9 cellular contexts compared by ENCODE assay signal in the genomic region with DNA sequence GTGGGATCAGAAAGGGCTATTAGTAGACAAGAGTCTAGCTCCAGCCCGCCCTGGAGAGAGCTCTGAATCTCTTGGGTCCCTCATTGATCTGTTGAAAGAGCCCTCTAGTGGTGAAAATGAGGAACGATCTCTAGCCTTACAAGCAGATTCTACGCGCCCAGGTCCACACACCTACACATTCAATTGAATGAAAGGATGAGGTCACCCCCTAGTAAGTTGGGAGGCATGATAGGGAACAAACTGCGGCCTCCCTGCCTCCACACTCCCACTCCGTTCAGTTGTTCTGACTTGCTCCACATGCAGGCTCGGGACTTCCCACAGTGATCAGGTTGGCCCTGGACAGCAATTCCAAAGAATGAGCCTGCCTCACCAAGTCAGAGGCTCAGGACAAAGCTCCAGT. TPM values are rescaled to one million over a fixed set of nuclear protein-coding genes. Genes with fewer than 3 reads are reported as not detected.
DNase-seq lines count a peak whose midpoint lies in the region; ATAC-seq and TF ChIP-seq lines count a peak whose summit lies in the region.
"Had no signal": no experiment of that assay in that cellular context is flagged by ENCODE, and none has a peak within 500 bp of the region (broad histone marks: within the 10 kb centered on the region; RNA-seq: fewer than 3 reads in every experiment).

No MANE protein-coding gene starts in this region.

- no peak overlapping the region for H3K4me3 ChIP-seq in OCI-LY1 (ENCODE audit: low read depth, low read length, poor library complexity, severe bottlenecking)
- no peak overlapping the region for H3K4me3 ChIP-seq in heart left ventricle
- H3K4me3 ChIP-seq in retinal pigment epithelial cell (ENCODE audit: low read length), result no peak overlapping the region

- WGBS in heart left ventricle, 4 donors, result 8 to 19% (median 11%) methylated on average over 7 of the region's 7 CpGs

- no peaks in the 10 kb centered on the region for H3K4me1 ChIP-seq in OCI-LY1 (ENCODE audit: insufficient read depth, low read length, severe bottlenecking)
- H3K4me1 ChIP-seq in heart left ventricle, result no peaks in the 10 kb centered on the region

- ATAC-seq in HG02678 (IDR thresholded peaks at IDR 0.05; ENCODE audit: unreplicated experiment) (peak; percentile 51), heart left ventricle (peak in 3 of 4 donors; percentile 55 to 63 (median 62)), HG02973 (IDR thresholded peaks at IDR 0.05; ENCODE audit: unreplicated experiment) (no peak)

- no peaks in the 10 kb centered on the region for H3K27me3 ChIP-seq in OCI-LY1 (ENCODE audit: insufficient read depth, low read length)
- peaks cover 2 to 48% (median 40%) of the 10 kb centered on the region in 9 donors for H3K27me3 ChIP-seq in heart left ventricle

- intact Hi-C loops in heart left ventricle (cut with DNase I), result loop anchor here (1.0 to 10.0 kb wide), 11 partner anchors 181 to 254 kb away; no protein-coding TSS in a partner anchor
- intact Hi-C loops in posterior vena cava (cut with DNase I), result loop anchor here in 1 of 2 donors (10.0 kb wide), 1 partner anchor 208 kb away; no protein-coding TSS in a partner anchor

- H3K9ac ChIP-seq in OCI-LY1 (ENCODE audit: low read length), result no peak overlapping the region

- H4K20me1 ChIP-seq in OCI-LY1 (ENCODE audit: insufficient read depth, low read length), result no peaks in the 10 kb centered on the region

- DNase-seq in DMS114 treated with DMSO at 0.1 percent for 48 hours (lab: John Stamatoyannopoulos, UW; ENCODE audit: unreplicated experiment) (peak; percentile 29), heart left ventricle (peak in 1 of 5 donors; percentile 19), retinal pigment epithelial cell (ENCODE audit: low read depth) (no peak), posterior vena cava (ENCODE audit: low spot score) (no peak)
- DNase-seq in activated gamma-delta T cell treated with anti-CD3 and anti-CD28 coated beads, Interleukin-2, amount 50 U/mL, for 16 hours (ENCODE audit: low read depth), result peak; percentile 7

- H3K27ac ChIP-seq in OCI-LY1 (ENCODE audit: low read depth, low read length, poor library complexity, severe bottlenecking) (no peak overlapping the region), heart left ventricle (no peak overlapping the region)

- H3K9me2 ChIP-seq in OCI-LY1 (ENCODE audit: low read depth, low read length), result no peaks in the 10 kb centered on the region

- no peak overlapping the region for H2AFZ ChIP-seq in OCI-LY1 (ENCODE audit: low read length)

- TF ChIP-seq CTCF in OCI-LY1 (IDR thresholded peaks at IDR 0.05; ENCODE audit: low read length) (peak; percentile 72), heart left ventricle (IDR thresholded peaks at IDR 0.05) (peak; percentile 49 to 71 (median 66)), retinal pigment epithelial cell (conservative IDR thresholded peaks at IDR 0.05; ENCODE audit: low read depth, low read length) (peak; percentile 75)

- H3K4me2 ChIP-seq in OCI-LY1 (ENCODE audit: low read length), result no peak overlapping the region

- no peaks in the 10 kb centered on the region for H3K79me2 ChIP-seq in OCI-LY1 (ENCODE audit: insufficient read depth, low read length)

- H3F3A ChIP-seq in OCI-LY1 (ENCODE audit: insufficient read depth, low read length), result no peaks in the 10 kb centered on the region

- H3K36me3 ChIP-seq in OCI-LY1 (ENCODE audit: insufficient read depth, low read length) (no peaks in the 10 kb centered on the region), heart left ventricle (no peaks in the 10 kb centered on the region)

- no peak for TF ChIP-seq POLR2A in heart left ventricle (IDR thresholded peaks at IDR 0.05)

- H3K9me3 ChIP-seq in OCI-LY1 (ENCODE audit: low read length) (no peaks in the 10 kb centered on the region), heart left ventricle (no peaks in the 10 kb centered on the region)

RNA-seq across cellular contexts. Expression of a gene that starts 2.9 kb away (rescaled TPM):
- total RNA-seq in heart left ventricle, result not detected
- not detected for polyA plus RNA-seq in heart left ventricle
- total RNA-seq in posterior vena cava, result not detected
- total RNA-seq: T-helper 1 cell treated with Interleukin-12 subunit alpha and Interleukin-12 subunit beta and Interleukin-4 antibody, amounts not matched to agents 30 ng/mL and 1 ng/mL, for 36 hours had no signal

Comparison
In these comparisons a context has a peak if more than half of its experiments do, and no peak if none do; other contexts are left out.
1. DNase-seq: peak in DMS114 treated with DMSO at 0.1 percent for 48 hours (single experiment) and activated gamma-delta T cell treated with anti-CD3 and anti-CD28 coated beads, Interleukin-2, amount 50 U/mL, for 16 hours (single experiment); none in retinal pigment epithelial cell (single experiment) and posterior vena cava (single experiment).
2. Peak in every context shown above with its lines, with median percentiles within 50 percentile points of each other: CTCF ChIP-seq.